30 cellular contexts compared by ENCODE assay signal in genomic region chr1:167077868-167078210, GRCh38. TPM values are rescaled to one million over a fixed set of nuclear protein-coding genes. Genes with fewer than 3 reads are reported as not detected.
"Had no signal": no experiment of that assay in that cellular context is flagged by ENCODE, and none has a peak within 500 bp of the region (broad histone marks: within the 10 kb centered on the region; RNA-seq: fewer than 3 reads in every experiment).

No MANE protein-coding gene starts in this region.

- H3K9me3 Mint-ChIP-seq: endodermal cell; memory B cell; nephron; stimulated activated memory B cell treated with anti-CD40 and anti-IgM and Interleukin-4, amounts not matched to agents 10 μg/mL and 1 μg/mL and 100 μg/mL, for 72 hours had no signal

- H3K4me3 ChIP-seq: dorsolateral prefrontal cortex, gastroesophageal sphincter, lung, neural progenitor cell, sigmoid colon, testis, tibial artery, upper lobe of left lung had no signal

- H3K4me3 Mint-ChIP-seq: endodermal cell; memory B cell; nephron; neural progenitor cell; stimulated activated memory B cell treated with anti-CD40 and anti-IgM and Interleukin-4, amounts not matched to agents 10 μg/mL and 1 μg/mL and 100 μg/mL, for 72 hours had no signal

- H3K9me3 ChIP-seq: gastroesophageal sphincter, sigmoid colon, testis, tibial artery, upper lobe of left lung had no signal

- H3K36me3 ChIP-seq: gastroesophageal sphincter, neural progenitor cell, sigmoid colon, tibial artery, upper lobe of left lung had no signal

- DNase-seq: central memory CD4-positive, alpha-beta T cell; effector CD4-positive, alpha-beta T cell; foreskin keratinocyte; left colon; sigmoid colon; stimulated activated CD4-positive, alpha-beta T cell treated with anti-CD3 and anti-CD28 coated beads, Interleukin-2, amount 100 ng/mL, for 24 hours; stimulated activated CD4-positive, alpha-beta T cell treated with anti-CD3 and anti-CD28 coated beads, Interleukin-4, amount 100 ng/mL, for 24 hours; stimulated activated naive CD8-positive, alpha-beta T cell treated with anti-CD3 and anti-CD28 coated beads, Interleukin-15, Interleukin-2, amounts not matched to agents 100 U/mL and 50 U/mL, for 24 hours; substantia nigra; testis; tibial artery; upper lobe of left lung had no signal

- H3K4me1 ChIP-seq: foreskin keratinocyte, gastroesophageal sphincter, parathyroid adenoma, sigmoid colon, testis, tibial artery, upper lobe of left lung had no signal

- H3K36me3 Mint-ChIP-seq: memory B cell; stimulated activated memory B cell treated with anti-CD40 and anti-IgM and Interleukin-4, amounts not matched to agents 10 μg/mL and 1 μg/mL and 100 μg/mL, for 72 hours had no signal

- H3K27ac ChIP-seq: epithelial cell of prostate, foreskin keratinocyte, gastroesophageal sphincter, neural progenitor cell, parathyroid adenoma, sigmoid colon, testis, tibial artery, upper lobe of left lung had no signal

- ATAC-seq: esophagus mucosa; foreskin keratinocyte; gastroesophageal sphincter; left colon; stimulated activated memory B cell treated with anti-CD40 and anti-IgM and Interleukin-4, amounts not matched to agents 10 μg/mL and 1 μg/mL and 100 μg/mL, for 72 hours; stimulated activated naive CD8-positive, alpha-beta T cell treated with anti-CD3 and anti-CD28 coated beads, Interleukin-15, Interleukin-2, amounts not matched to agents 100 U/mL and 50 U/mL, for 24 hours had no signal

- H3K27me3 ChIP-seq: neural progenitor cell, testis, upper lobe of left lung had no signal

- H3K4me1 Mint-ChIP-seq: memory B cell; stimulated activated memory B cell treated with anti-CD40 and anti-IgM and Interleukin-4, amounts not matched to agents 10 μg/mL and 1 μg/mL and 100 μg/mL, for 72 hours had no signal

- H3K27ac Mint-ChIP-seq: endodermal cell; memory B cell; progenitor cell of endocrine pancreas; stimulated activated memory B cell treated with anti-CD40 and anti-IgM and Interleukin-4, amounts not matched to agents 10 μg/mL and 1 μg/mL and 100 μg/mL, for 72 hours had no signal

RNA-seq across cellular contexts. Expression of gene GPA33, which starts 12.3 kb away (rescaled TPM):
- total RNA-seq: bronchial epithelial cell, esophagus mucosa, fibroblast of lung, foreskin keratinocyte, kidney epithelial cell, osteoblast, progenitor cell of endocrine pancreas had no signal
- polyA plus RNA-seq: fibroblast of lung, foreskin keratinocyte had no signal

RNA-seq across cellular contexts. Expression of gene STYXL2, which starts 16.0 kb away (rescaled TPM):
- total RNA-seq: bronchial epithelial cell, esophagus mucosa, fibroblast of lung, foreskin keratinocyte, kidney epithelial cell, mononuclear cell, osteoblast, progenitor cell of endocrine pancreas had no signal
- polyA plus RNA-seq: fibroblast of lung, foreskin keratinocyte, liver had no signal
